ENCODE assay signal across 1 cellular context in the genomic region with DNA sequence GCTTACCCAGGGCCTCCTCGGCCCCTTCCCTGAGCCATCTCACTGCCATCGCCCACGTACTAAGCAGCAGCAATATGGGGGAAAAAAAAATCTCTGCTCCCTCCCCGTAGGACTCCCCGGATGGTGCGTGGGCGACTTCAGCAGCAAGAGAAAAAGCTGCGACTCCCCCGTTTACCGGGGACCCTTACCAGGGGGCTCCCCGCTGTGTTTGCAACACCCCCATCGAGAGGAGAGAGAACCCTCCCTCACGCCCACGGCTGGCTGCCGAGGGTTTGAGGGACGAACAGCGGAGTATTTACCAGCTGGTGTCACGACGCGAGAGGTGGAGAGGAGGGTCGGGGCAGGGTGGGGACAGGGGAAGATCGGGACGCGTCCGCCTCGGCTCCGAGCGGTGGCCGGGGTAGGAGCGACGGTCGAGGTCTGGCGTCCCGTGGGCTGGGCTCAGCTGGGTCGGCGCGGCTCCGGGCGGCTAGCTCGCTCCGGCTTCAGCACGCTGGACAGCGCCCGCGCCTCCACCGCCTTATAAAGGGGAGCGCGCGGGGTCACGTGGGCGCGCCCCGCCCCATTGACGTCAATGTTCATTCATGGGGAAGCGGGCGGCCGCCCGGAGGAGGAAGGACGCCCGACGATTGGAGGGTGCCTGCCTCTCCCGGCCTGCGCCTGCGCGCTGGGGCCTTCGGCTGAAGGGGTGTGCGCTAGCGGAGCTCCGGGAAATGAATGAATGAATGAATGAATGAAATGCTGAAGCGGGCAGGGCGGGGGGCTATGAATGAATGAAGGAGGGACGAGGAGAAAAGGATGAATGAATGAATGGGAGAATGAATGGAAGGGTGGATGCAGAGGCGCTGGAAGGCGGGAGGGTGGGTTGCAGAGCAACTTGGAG.
A peak's percentile ranks its signal among the peaks of the same experiment; 100 is the strongest.
TF ChIP-seq lines count a peak whose summit lies in the region.

TSS of gene VGF (minus strand) at position 495 of the 883 bp plus-strand sequence. CDS start 726 bp downstream, outside the sequence.

TF ChIP-seq in K562, 482 proteins besides CTCF, POLR2A, EP300 and RAD21 (continued from another document and continues in another):
- TF ChIP-seq ZNF699 (CRISPR knock-in tag; IDR thresholded peaks at IDR 0.05; ENCODE audit: insufficient replicate concordance) (no peak), CHD7 (IDR thresholded peaks at IDR 0.05; ENCODE audit: low read depth, low read length) (no peak), NR1H2 (CRISPR knock-in tag; IDR thresholded peaks at IDR 0.05) (peak; percentile 92), KDM5B (IDR thresholded peaks at IDR 0.05; ENCODE audit: insufficient replicate concordance, low read depth, low read length) (no peak), ESRRB (CRISPR knock-in tag; IDR thresholded peaks at IDR 0.05; ENCODE audit: borderline replicate concordance) (no peak), MEF2D (tag; conservative IDR thresholded peaks at IDR 0.05; ENCODE audit: low read depth) (no peak), ZBTB7A (IDR thresholded peaks at IDR 0.05; ENCODE audit: borderline replicate concordance, control insufficient read depth, low read depth, low read length) (no peak), HDAC2 (IDR thresholded peaks at IDR 0.05) (peak; percentile 70; the same call in 1 of the 2 replicates), BRD4 (IDR thresholded peaks at IDR 0.05) (no peak), ELF4 (CRISPR knock-in tag; IDR thresholded peaks at IDR 0.05) (no peak), ZKSCAN1 (IDR thresholded peaks at IDR 0.05; ENCODE audit: low read depth, low read length) (no peak), DPF2 (IDR thresholded peaks at IDR 0.05) (no peak), HOXB6 (CRISPR knock-in tag; IDR thresholded peaks at IDR 0.05; ENCODE audit: borderline replicate concordance) (no peak), CREBBP (IDR thresholded peaks at IDR 0.05; ENCODE audit: low read depth, low read length) (no peak), CXXC5 (CRISPR knock-in tag; IDR thresholded peaks at IDR 0.05) (peak; percentile 100), MCM2 (IDR thresholded peaks at IDR 0.05; ENCODE audit: low read depth) (no peak), DMBX1 (CRISPR knock-in tag; IDR thresholded peaks at IDR 0.05; ENCODE audit: borderline replicate concordance) (peak; percentile 88; the same call in 1 of the 2 replicates), ZNF766 (CRISPR knock-in tag; conservative IDR thresholded peaks at IDR 0.05) (peak; percentile 86), EP400 (IDR thresholded peaks at IDR 0.05) (no peak), SREBF1 (IDR thresholded peaks at IDR 0.05; ENCODE audit: borderline replicate concordance, low read depth, low read length) (no peak; the same call in none of the 2 replicates), HDAC6 (IDR thresholded peaks at IDR 0.05; ENCODE audit: low read depth, low read length) (no peak), EZH2 (IDR thresholded peaks at IDR 0.05; ENCODE audit: borderline replicate concordance, low read depth, low read length) (no peak), RBM17 (IDR thresholded peaks at IDR 0.05; ENCODE audit: borderline replicate concordance, low read depth, low read length) (no peak), ZNF140 (CRISPR knock-in tag; IDR thresholded peaks at IDR 0.05) (no peak), MTA2 (IDR thresholded peaks at IDR 0.05; ENCODE audit: low read depth) (no peak), PHB (CRISPR knock-in tag; IDR thresholded peaks at IDR 0.05) (no peak), STAG1 (CRISPR knock-in tag; IDR thresholded peaks at IDR 0.05; ENCODE audit: borderline replicate concordance) (peak; percentile 43; the same call in 1 of the 2 replicates), ZNF668 (CRISPR knock-in tag; IDR thresholded peaks at IDR 0.05) (no peak), FOXA1 (IDR thresholded peaks at IDR 0.05; ENCODE audit: borderline replicate concordance) (no peak), E2F5 (CRISPR knock-in tag; IDR thresholded peaks at IDR 0.05) (peak; percentile 95), ZBTB8A (IDR thresholded peaks at IDR 0.05; ENCODE audit: partially characterized antibody) (no peak), SIRT6 (IDR thresholded peaks at IDR 0.05; ENCODE audit: low read depth, low read length) (no peak), RFX1 (IDR thresholded peaks at IDR 0.05) (no peak), ZNF263 (CRISPR knock-in tag; IDR thresholded peaks at IDR 0.05; ENCODE audit: borderline replicate concordance) (peak; percentile 88; the same call in 1 of the 2 replicates), CHD2 (IDR thresholded peaks at IDR 0.05; ENCODE audit: low read depth, low read length) (no peak), SOX6 (IDR thresholded peaks at IDR 0.05) (peak; percentile 21; the same call in 1 of the 2 replicates), ZNF217 (CRISPR knock-in tag; IDR thresholded peaks at IDR 0.05) (no peak), MTA1 (IDR thresholded peaks at IDR 0.05; ENCODE audit: borderline replicate concordance) (no peak), ZNF586 (CRISPR knock-in tag; conservative IDR thresholded peaks at IDR 0.05) (no peak), U2AF1 (optimal IDR thresholded peaks at IDR 0.05; ENCODE audit: low read depth, low read length) (peak; percentile 90), TAL1 (IDR thresholded peaks at IDR 0.05) (no peak)
- TF ChIP-seq, protein P1, sequence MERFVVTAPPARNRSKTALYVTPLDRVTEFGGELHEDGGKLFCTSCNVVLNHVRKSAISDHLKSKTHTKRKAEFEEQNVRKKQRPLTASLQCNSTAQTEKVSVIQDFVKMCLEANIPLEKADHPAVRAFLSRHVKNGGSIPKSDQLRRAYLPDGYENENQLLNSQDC (CRISPR knock-in tag; IDR thresholded peaks at IDR 0.05), result no peak
- TF ChIP-seq, protein P2, sequence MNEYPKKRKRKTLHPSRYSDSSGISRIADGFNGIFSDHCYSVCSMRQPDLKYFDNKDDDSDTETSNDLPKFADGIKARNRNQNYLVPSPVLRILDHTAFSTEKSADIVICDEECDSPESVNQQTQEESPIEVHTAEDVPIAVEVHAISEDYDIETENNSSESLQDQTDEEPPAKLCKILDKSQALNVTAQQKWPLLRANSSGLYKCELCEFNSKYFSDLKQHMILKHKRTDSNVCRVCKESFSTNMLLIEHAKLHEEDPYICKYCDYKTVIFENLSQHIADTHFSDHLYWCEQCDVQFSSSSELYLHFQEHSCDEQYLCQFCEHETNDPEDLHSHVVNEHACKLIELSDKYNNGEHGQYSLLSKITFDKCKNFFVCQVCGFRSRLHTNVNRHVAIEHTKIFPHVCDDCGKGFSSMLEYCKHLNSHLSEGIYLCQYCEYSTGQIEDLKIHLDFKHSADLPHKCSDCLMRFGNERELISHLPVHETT (CRISPR knock-in tag; conservative IDR thresholded peaks at IDR 0.05 in 1 of 2, IDR thresholded peaks at IDR 0.05 in 1 of 2), result peak; percentile 27 to 86; a peak in 2 of 4 replicates
- TF ChIP-seq, protein P3, sequence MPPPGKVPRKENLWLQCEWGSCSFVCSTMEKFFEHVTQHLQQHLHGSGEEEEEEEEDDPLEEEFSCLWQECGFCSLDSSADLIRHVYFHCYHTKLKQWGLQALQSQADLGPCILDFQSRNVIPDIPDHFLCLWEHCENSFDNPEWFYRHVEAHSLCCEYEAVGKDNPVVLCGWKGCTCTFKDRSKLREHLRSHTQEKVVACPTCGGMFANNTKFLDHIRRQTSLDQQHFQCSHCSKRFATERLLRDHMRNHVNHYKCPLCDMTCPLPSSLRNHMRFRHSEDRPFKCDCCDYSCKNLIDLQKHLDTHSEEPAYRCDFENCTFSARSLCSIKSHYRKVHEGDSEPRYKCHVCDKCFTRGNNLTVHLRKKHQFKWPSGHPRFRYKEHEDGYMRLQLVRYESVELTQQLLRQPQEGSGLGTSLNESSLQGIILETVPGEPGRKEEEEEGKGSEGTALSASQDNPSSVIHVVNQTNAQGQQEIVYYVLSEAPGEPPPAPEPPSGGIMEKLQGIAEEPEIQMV (tag; conservative IDR thresholded peaks at IDR 0.05; ENCODE audit: low read depth), result no peak
- TF ChIP-seq, protein P4, sequence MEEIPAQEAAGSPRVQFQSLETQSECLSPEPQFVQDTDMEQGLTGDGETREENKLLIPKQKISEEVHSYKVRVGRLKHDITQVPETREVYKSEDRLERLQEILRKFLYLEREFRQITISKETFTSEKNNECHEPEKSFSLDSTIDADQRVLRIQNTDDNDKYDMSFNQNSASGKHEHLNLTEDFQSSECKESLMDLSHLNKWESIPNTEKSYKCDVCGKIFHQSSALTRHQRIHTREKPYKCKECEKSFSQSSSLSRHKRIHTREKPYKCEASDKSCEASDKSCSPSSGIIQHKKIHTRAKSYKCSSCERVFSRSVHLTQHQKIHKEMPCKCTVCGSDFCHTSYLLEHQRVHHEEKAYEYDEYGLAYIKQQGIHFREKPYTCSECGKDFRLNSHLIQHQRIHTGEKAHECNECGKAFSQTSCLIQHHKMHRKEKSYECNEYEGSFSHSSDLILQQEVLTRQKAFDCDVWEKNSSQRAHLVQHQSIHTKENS (CRISPR knock-in tag; IDR thresholded peaks at IDR 0.05), result no peak
- TF ChIP-seq, protein P5, sequence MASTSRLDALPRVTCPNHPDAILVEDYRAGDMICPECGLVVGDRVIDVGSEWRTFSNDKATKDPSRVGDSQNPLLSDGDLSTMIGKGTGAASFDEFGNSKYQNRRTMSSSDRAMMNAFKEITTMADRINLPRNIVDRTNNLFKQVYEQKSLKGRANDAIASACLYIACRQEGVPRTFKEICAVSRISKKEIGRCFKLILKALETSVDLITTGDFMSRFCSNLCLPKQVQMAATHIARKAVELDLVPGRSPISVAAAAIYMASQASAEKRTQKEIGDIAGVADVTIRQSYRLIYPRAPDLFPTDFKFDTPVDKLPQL (IDR thresholded peaks at IDR 0.05; ENCODE audit: extremely low read depth, insufficient read length), result no peak
